ENCODE assay signal across 11 cellular contexts in genomic region chr6:25006075-25006474, GRCh38.
DNase-seq lines count a peak whose midpoint lies in the region; ATAC-seq, FAIRE-seq and TF ChIP-seq lines count a peak whose summit lies in the region.
"Had no signal": no experiment of that assay in that cellular context is flagged by ENCODE, and none has a peak within 500 bp of the region (broad histone marks: within the 10 kb centered on the region; RNA-seq: fewer than 3 reads in every experiment).

No MANE protein-coding gene starts in this region.

- H3K4me1 ChIP-seq in CD4-positive, CD25-positive, alpha-beta regulatory T cell (ENCODE audit: control insufficient read depth, insufficient read depth, low read length, poor library complexity, severe bottlenecking) = peaks cover 57% of the 10 kb centered on the region
- peaks cover 0 to 4% of the 10 kb centered on the region in 2 donors for H3K4me1 ChIP-seq in small intestine (ENCODE audit: control insufficient read depth in 2 of 2, insufficient read depth in 1 of 2, low read depth in 1 of 2, low read length in 1 of 2)

- peaks cover 16% of the 10 kb centered on the region for H3K36me3 ChIP-seq in CD4-positive, CD25-positive, alpha-beta regulatory T cell (ENCODE audit: control insufficient read depth, insufficient read depth, low read length)
- H3K36me3 ChIP-seq in KOPT-K1 (ENCODE audit: insufficient read depth, low read length) (no peaks in the 10 kb centered on the region), brain microvascular endothelial cell (replicated peaks) (no peaks in the 10 kb centered on the region), small intestine (ENCODE audit: control insufficient read depth in 2 of 2, insufficient read depth in 2 of 2, low read length in 2 of 2) (no peaks in the 10 kb centered on the region)

- H3K27me3 Mint-ChIP-seq in CD4-positive, CD25-positive, alpha-beta regulatory T cell = no peaks in the 10 kb centered on the region
- H3K27me3 Mint-ChIP-seq in osteocyte (ENCODE audit: unreplicated experiment) = no peaks in the 10 kb centered on the region

- no peak for FAIRE-seq in RCC 7860 (lab: Jason Lieb, UNC)
- FAIRE-seq in small intestine (lab: Jason Lieb, UNC) = no peak

- 73 to 89% (median 76%) methylated on average over 1 of the region's 1 CpG for WGBS in small intestine, 3 donors

- no peak for DNase-seq in CD4-positive, CD25-positive, alpha-beta regulatory T cell
- no peak for DNase-seq in brain microvascular endothelial cell
- DNase-seq in osteocyte (ENCODE audit: extremely low spot score, unreplicated experiment) = no peak
- DNase-seq in RCC 7860 (ENCODE audit: low spot score) = no peak
- no peak for DNase-seq in inferior parietal cortex (ENCODE audit: extremely low spot score)
- DNase-seq in epidermal melanocyte (ENCODE audit: insufficient read length, low spot score) = no peak
- no peak for DNase-seq in small intestine
- DNase-seq: GOT3, NCI-H1092, NCI-H82 had no signal

- H3K27me3 ChIP-seq in CD4-positive, CD25-positive, alpha-beta regulatory T cell (ENCODE audit: control insufficient read depth, insufficient read depth, low read length) = no peaks in the 10 kb centered on the region
- H3K27me3 ChIP-seq in brain microvascular endothelial cell (replicated peaks) (no peaks in the 10 kb centered on the region), small intestine (ENCODE audit: control insufficient read depth in 2 of 2, insufficient read depth in 2 of 2, low read length in 2 of 2) (no peaks in the 10 kb centered on the region)

- H3K36me3 Mint-ChIP-seq in CD4-positive, CD25-positive, alpha-beta regulatory T cell = peaks cover 8% of the 10 kb centered on the region
- H3K36me3 Mint-ChIP-seq in osteocyte (ENCODE audit: unreplicated experiment) = no peaks in the 10 kb centered on the region

- peak overlapping the region; percentile 56 to 97 (median 79) for H3K27ac Mint-ChIP-seq in CD4-positive, CD25-positive, alpha-beta regulatory T cell
- peak overlapping the region; percentile 88 for H3K27ac Mint-ChIP-seq in osteocyte (ENCODE audit: unreplicated experiment)

- peak overlapping the region; percentile 72 for H3K4me3 ChIP-seq in CD4-positive, CD25-positive, alpha-beta regulatory T cell (ENCODE audit: low read depth, low read length)
- H3K4me3 ChIP-seq in brain microvascular endothelial cell (ENCODE audit: low read depth, low read length) = no peak overlapping the region
- H3K4me3 ChIP-seq in small intestine (ENCODE audit: low read depth in 1 of 2, low read length in 2 of 2) = no peak overlapping the region

- peak overlapping the region; percentile 27 to 69 (median 58) for H3K4me3 Mint-ChIP-seq in CD4-positive, CD25-positive, alpha-beta regulatory T cell
- no peak overlapping the region for H3K4me3 Mint-ChIP-seq in osteocyte (ENCODE audit: unreplicated experiment)

- TF ChIP-seq CTCF in brain microvascular endothelial cell (IDR thresholded peaks at IDR 0.05; ENCODE audit: low read depth, low read length, missing control alignments) (no peak), osteocyte (IDR thresholded peaks at IDR 0.05) (no peak)

- H3K9me3 ChIP-seq in CD4-positive, CD25-positive, alpha-beta regulatory T cell (ENCODE audit: control insufficient read depth in 2 of 2, low read length in 2 of 2) = no peaks in the 10 kb centered on the region
- H3K9me3 ChIP-seq in KOPT-K1 (ENCODE audit: insufficient read depth, low read length, poor library complexity, severe bottlenecking) = no peaks in the 10 kb centered on the region
- H3K9me3 ChIP-seq in small intestine (ENCODE audit: control insufficient read depth, low read depth) = no peaks in the 10 kb centered on the region

- H3K27ac ChIP-seq in CD4-positive, CD25-positive, alpha-beta regulatory T cell (ENCODE audit: insufficient read depth, low read length, poor library complexity, severe bottlenecking) = no peak overlapping the region
- H3K27ac ChIP-seq in KOPT-K1 (ENCODE audit: low read depth, low read length, poor library complexity, severe bottlenecking) (peak overlapping the region; percentile 61), brain microvascular endothelial cell (peak overlapping the region; percentile 10), small intestine (ENCODE audit: low read depth in 1 of 2, low read length in 1 of 2) (no peak overlapping the region)

- peak in 1 of 2 donors; percentile 14 for ATAC-seq in CD4-positive, CD25-positive, alpha-beta regulatory T cell (ENCODE audit: low read depth in 2 of 2)

- peaks cover 41 to 73% (median 58%) of the 10 kb centered on the region in 4 donors for H3K4me1 Mint-ChIP-seq in CD4-positive, CD25-positive, alpha-beta regulatory T cell
- peaks cover 44% of the 10 kb centered on the region for H3K4me1 Mint-ChIP-seq in osteocyte (ENCODE audit: unreplicated experiment)

- no peaks in the 10 kb centered on the region for H3K9me3 Mint-ChIP-seq in CD4-positive, CD25-positive, alpha-beta regulatory T cell
- no peaks in the 10 kb centered on the region for H3K9me3 Mint-ChIP-seq in osteocyte (ENCODE audit: unreplicated experiment)

- in situ Hi-C loops in brain microvascular endothelial cell (cut with HindIII; ENCODE audit: low pct_ligation_motif_present, low sequenced_read_pairs) = no loop called here

Comparison
In these comparisons a context has a peak if more than half of its experiments do, and no peak if none do; other contexts are left out.
1. H3K27ac ChIP-seq: peak in KOPT-K1 (single experiment) and brain microvascular endothelial cell (single experiment); none in CD4-positive, CD25-positive, alpha-beta regulatory T cell (single experiment) and small intestine (0 of 2).